In genomic region chr6:157772820-157773219, GRCh38 we compare ENCODE assay signal across 20 cellular contexts.
"Had no signal": no experiment of that assay in that cellular context is flagged by ENCODE, and none has a peak within 500 bp of the region (broad histone marks: within the 10 kb centered on the region; RNA-seq: fewer than 3 reads in every experiment).

No MANE protein-coding gene starts in this region.

- H3K27ac ChIP-seq: adrenal gland, breast epithelium, gastrocnemius medialis, heart left ventricle, left lung, right atrium auricular region, upper lobe of right lung, WERI-Rb-1 had no signal

- H3K27ac Mint-ChIP-seq: activated naive CD4-positive, alpha-beta T cell treated with anti-CD3 and anti-CD28 coated beads for 36 hours had no signal

- ATAC-seq: esophagus mucosa, gastrocnemius medialis, heart left ventricle, left lung, upper lobe of right lung had no signal

- H3K36me3 ChIP-seq: adrenal gland, breast epithelium, gastrocnemius medialis, heart left ventricle, left lung, right atrium auricular region, upper lobe of right lung, WERI-Rb-1 had no signal

- H3K4me3 ChIP-seq: adrenal gland, breast epithelium, gastrocnemius medialis, heart left ventricle, left lung, right atrium auricular region, upper lobe of right lung had no signal

- H3K27me3 ChIP-seq: adrenal gland, breast epithelium, right atrium auricular region had no signal

- H3K9me3 ChIP-seq: adrenal gland, breast epithelium, gastrocnemius medialis, right atrium auricular region, upper lobe of right lung had no signal

- H3K4me1 ChIP-seq: breast epithelium, gastrocnemius medialis, right atrium auricular region had no signal

- DNase-seq: activated CD4-positive, alpha-beta T cell treated with anti-CD3 and anti-CD28 coated beads for 1 hour; activated CD4-positive, alpha-beta T cell treated with anti-CD3 and anti-CD28 coated beads, Interleukin-2, amount 50 U/mL, for 4 hours; activated naive CD4-positive, alpha-beta T cell treated with anti-CD3 and anti-CD28 coated beads for 36 hours; adrenal gland; cerebellar nuclear complex; cortex of kidney; effector CD4-positive, alpha-beta T cell; gastrocnemius medialis; left lung; midbrain; stimulated activated CD4-positive, alpha-beta T cell treated with anti-CD3 and anti-CD28 coated beads, Interleukin-15, amount 100 ng/mL, for 24 hours; stimulated activated CD4-positive, alpha-beta T cell treated with anti-CD3 and anti-CD28 coated beads, Interleukin-2, amount 100 ng/mL, for 48 hours; SW 1271; T-helper 2 cell; upper lobe of right lung; WERI-Rb-1 had no signal

- H3K4me3 Mint-ChIP-seq: activated naive CD4-positive, alpha-beta T cell treated with anti-CD3 and anti-CD28 coated beads for 36 hours had no signal
